In the genomic region with DNA sequence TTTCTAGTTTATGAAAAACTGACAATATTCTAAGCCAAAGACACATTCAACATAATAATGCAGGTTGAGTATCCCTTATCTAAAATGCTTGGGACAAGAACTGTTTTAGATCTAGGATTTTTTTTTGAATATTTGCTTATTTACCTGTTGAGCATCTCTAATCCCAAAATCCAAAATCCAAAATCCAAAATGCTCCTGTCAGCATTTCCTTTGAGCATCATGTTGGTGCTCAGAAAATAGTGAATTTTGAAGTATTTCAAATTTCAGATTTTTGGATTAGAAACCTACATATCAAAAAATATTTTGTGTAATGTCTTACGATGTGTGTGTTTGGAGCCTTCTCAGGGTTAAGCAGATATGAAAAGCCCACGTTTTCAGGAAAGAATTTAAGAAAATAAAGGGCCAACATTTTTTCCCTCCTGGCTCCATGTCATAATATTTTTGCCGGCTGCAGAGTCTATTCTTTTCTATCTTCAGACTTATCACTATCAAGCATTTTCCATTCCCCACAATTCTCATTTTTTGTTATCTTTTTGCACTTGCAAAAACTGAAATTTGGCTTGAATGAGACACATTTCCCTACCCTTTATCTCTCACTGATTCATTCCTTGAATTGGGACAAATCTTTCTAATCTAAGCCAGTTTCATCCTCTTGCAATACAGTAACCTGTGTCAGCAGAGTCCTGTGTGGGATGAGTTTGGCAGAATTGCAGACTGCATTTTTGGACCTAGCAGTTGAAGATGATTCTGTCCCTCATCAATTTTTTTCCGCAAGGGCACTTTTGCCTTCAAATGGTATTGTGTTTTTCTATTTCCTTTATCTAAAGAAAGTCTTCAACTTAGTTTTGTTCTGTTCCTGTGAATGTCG, we compare ENCODE assay signal across 29 cellular contexts.
"Had no signal": no experiment of that assay in that cellular context is flagged by ENCODE, and none has a peak within 500 bp of the region (broad histone marks: within the 10 kb centered on the region; RNA-seq: fewer than 3 reads in every experiment).

No MANE protein-coding gene starts in this region.

- H3K9me3 Mint-ChIP-seq: activated CD4-positive, alpha-beta T cell treated with anti-CD3 and anti-CD28 coated beads, Interleukin-2, amount 10 ng/mL, durations not matched to agents 24 days and 14 days; activated naive CD4-positive, alpha-beta T cell treated with anti-CD3 and anti-CD28 coated beads, Interleukin-2, amount 50 U/mL, for 24 hours; activated T-cell treated with anti-CD3 and anti-CD28 coated beads, Interleukin-2, amount 50 U/mL, for 24 hours; activated T-helper 1 cell treated with anti-CD3 and anti-CD28 coated beads, Interleukin-12 subunit alpha, Interleukin-12 subunit beta, Interleukin-2, Interleukin-4 antibody, amounts not matched to agents 30 ng/mL and 10 ng/mL and 1 ng/mL, durations not matched to agents 14 hours and 24 hours and 36 hours; central memory CD8-positive, alpha-beta T cell; T-helper 1 cell treated with Interleukin-12 subunit alpha and Interleukin-12 subunit beta and Interleukin-4 antibody, amounts not matched to agents 30 μg/mL and 1 μg/mL, for 36 hours; WTC11 had no signal

- H3K36me3 ChIP-seq: Peyer's patch, SJSA1 had no signal

- H3K27ac ChIP-seq: body of pancreas, Peyer's patch, RWPE1, SJSA1 had no signal

- DNase-seq: activated CD4-positive, alpha-beta T cell treated with anti-CD3 and anti-CD28 coated beads for 1 hour; activated CD4-positive, alpha-beta T cell treated with anti-CD3 and anti-CD28 coated beads, Interleukin-2, amount 10 ng/mL, durations not matched to agents 24 days and 14 days; activated CD4-positive, alpha-beta T cell treated with anti-CD3 and anti-CD28 coated beads, Interleukin-2, amount 50 U/mL, for 48 hours; activated CD8-positive, alpha-beta memory T cell treated with anti-CD3 and anti-CD28 coated beads, Interleukin-2, amount 10 ng/mL, durations not matched to agents 7 days and 5 days; activated effector memory CD4-positive, alpha-beta T cell treated with Interleukin-2 at 50 U/mL for 16 hours; activated naive CD4-positive, alpha-beta T cell; activated T-cell treated with anti-CD3 and anti-CD28 coated beads, Interleukin-2, amount 50 U/mL, for 24 hours; aorta; body of pancreas; KG1; NCI-H1048; NCI-H146; NCI-H187 treated with DMSO at 0.1 percent for 48 hours; NCI-H2081 treated with DMSO at 0.1 percent for 48 hours; NCI-H2171; NCI-H2227 treated with DMSO at 0.1 percent for 48 hours; NCI-H526 treated with DMSO at 0.1 percent for 48 hours; NCI-H82; NK-92 treated with Interleukin-12 subunit alpha and Interleukin-12 subunit beta, amount 100 ng/mL, for 24 hours; Peyer's patch; Right ventricle myocardium superior; T-helper 9 cell had no signal

- H3K4me3 ChIP-seq: body of pancreas, Peyer's patch, SJSA1 had no signal

- H3K27ac Mint-ChIP-seq: activated CD4-positive, alpha-beta T cell treated with anti-CD3 and anti-CD28 coated beads, Interleukin-2, amount 10 ng/mL, durations not matched to agents 24 days and 14 days; activated CD8-positive, alpha-beta memory T cell treated with anti-CD3 and anti-CD28 coated beads, Interleukin-2, amount 10 ng/mL, durations not matched to agents 7 days and 5 days; activated naive CD4-positive, alpha-beta T cell treated with anti-CD3 and anti-CD28 coated beads, Interleukin-2, amount 50 U/mL, for 24 hours; activated T-cell treated with anti-CD3 and anti-CD28 coated beads, Interleukin-2, amount 50 U/mL, for 24 hours; activated T-helper 1 cell treated with anti-CD3 and anti-CD28 coated beads, Interleukin-12 subunit alpha, Interleukin-12 subunit beta, Interleukin-2, Interleukin-4 antibody, amounts not matched to agents 30 ng/mL and 10 ng/mL and 1 ng/mL, durations not matched to agents 14 hours and 24 hours and 36 hours; T-helper 1 cell treated with Interleukin-12 subunit alpha and Interleukin-12 subunit beta and Interleukin-4 antibody, amounts not matched to agents 30 μg/mL and 1 μg/mL, for 36 hours; WTC11 had no signal

- H3K4me1 ChIP-seq: Peyer's patch had no signal

- H3K9me3 ChIP-seq: body of pancreas, Peyer's patch, SJSA1 had no signal

- H3K4me1 Mint-ChIP-seq: activated CD4-positive, alpha-beta T cell treated with anti-CD3 and anti-CD28 coated beads, Interleukin-2, amount 10 ng/mL, durations not matched to agents 24 days and 14 days; central memory CD8-positive, alpha-beta T cell had no signal

- H3K27me3 ChIP-seq: body of pancreas, Peyer's patch, SJSA1 had no signal

- H3K4me3 Mint-ChIP-seq: activated CD4-positive, alpha-beta T cell treated with anti-CD3 and anti-CD28 coated beads, Interleukin-2, amount 10 ng/mL, durations not matched to agents 24 days and 14 days; activated CD8-positive, alpha-beta memory T cell treated with anti-CD3 and anti-CD28 coated beads, Interleukin-2, amount 10 ng/mL, durations not matched to agents 7 days and 5 days; activated naive CD4-positive, alpha-beta T cell treated with anti-CD3 and anti-CD28 coated beads, Interleukin-2, amount 50 U/mL, for 24 hours; activated T-cell treated with anti-CD3 and anti-CD28 coated beads, Interleukin-2, amount 50 U/mL, for 24 hours; activated T-helper 1 cell treated with anti-CD3 and anti-CD28 coated beads, Interleukin-12 subunit alpha, Interleukin-12 subunit beta, Interleukin-2, Interleukin-4 antibody, amounts not matched to agents 30 ng/mL and 10 ng/mL and 1 ng/mL, durations not matched to agents 14 hours and 24 hours and 36 hours; central memory CD8-positive, alpha-beta T cell; T-helper 1 cell treated with Interleukin-12 subunit alpha and Interleukin-12 subunit beta and Interleukin-4 antibody, amounts not matched to agents 30 μg/mL and 1 μg/mL, for 36 hours; WTC11 had no signal

- H3K36me3 Mint-ChIP-seq: activated CD8-positive, alpha-beta memory T cell treated with anti-CD3 and anti-CD28 coated beads, Interleukin-2, amount 10 ng/mL, durations not matched to agents 7 days and 5 days; activated naive CD4-positive, alpha-beta T cell treated with anti-CD3 and anti-CD28 coated beads, Interleukin-2, amount 50 U/mL, for 24 hours; WTC11 had no signal

- ATAC-seq: activated CD8-positive, alpha-beta memory T cell treated with anti-CD3 and anti-CD28 coated beads, Interleukin-2, amount 10 ng/mL, durations not matched to agents 7 days and 5 days; body of pancreas; WTC11 had no signal

- H3K27me3 Mint-ChIP-seq: activated CD8-positive, alpha-beta memory T cell treated with anti-CD3 and anti-CD28 coated beads, Interleukin-2, amount 10 ng/mL, durations not matched to agents 7 days and 5 days; activated naive CD4-positive, alpha-beta T cell treated with anti-CD3 and anti-CD28 coated beads, Interleukin-2, amount 50 U/mL, for 24 hours; activated T-cell treated with anti-CD3 and anti-CD28 coated beads, Interleukin-2, amount 50 U/mL, for 24 hours had no signal
